In the genomic region with DNA sequence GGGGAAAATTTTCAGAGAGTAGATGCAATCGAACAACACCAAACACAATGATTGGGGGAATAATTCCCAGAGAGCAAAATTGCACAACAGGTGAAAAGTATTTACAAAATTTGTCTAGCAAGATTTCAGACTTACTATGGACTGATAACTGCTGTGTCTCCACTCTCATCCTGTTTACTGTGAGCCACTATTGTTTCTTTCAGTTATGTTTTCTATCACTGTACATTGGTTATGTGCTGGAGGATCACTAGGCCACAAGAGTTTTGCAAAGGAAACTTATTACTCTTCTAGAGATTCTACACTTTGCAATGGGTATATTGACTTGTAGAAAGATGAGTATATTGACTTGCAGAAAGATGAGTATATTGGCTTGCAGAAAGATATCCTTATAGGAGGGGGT, we compare ENCODE assay signal across 6 cellular contexts.
"Had no signal": no experiment of that assay in that cellular context is flagged by ENCODE, and none has a peak within 500 bp of the region (broad histone marks: within the 10 kb centered on the region; RNA-seq: fewer than 3 reads in every experiment).

No MANE protein-coding gene starts in this region.

- H3K27ac Mint-ChIP-seq: IgD-negative memory B cell had no signal

- H3K27me3 Mint-ChIP-seq: IgD-negative memory B cell had no signal

- DNase-seq: IMR-90, KBM-7 had no signal

- H3K4me3 ChIP-seq: K562 had no signal

- H3K4me3 Mint-ChIP-seq: IgD-negative memory B cell had no signal

- H3K27ac ChIP-seq: HL-60 had no signal

- H3K4me1 Mint-ChIP-seq: IgD-negative memory B cell had no signal

- ATAC-seq: HepG2, K562 had no signal
